ENCODE assay signal across 8 cellular contexts in genomic region chr12:104057771-104058197, GRCh38. TPM values are rescaled to one million over a fixed set of nuclear protein-coding genes. Genes with fewer than 3 reads are reported as not detected.
DNase-seq lines count a peak whose midpoint lies in the region; ATAC-seq and TF ChIP-seq lines count a peak whose summit lies in the region.

No MANE protein-coding gene starts in this region.

- no peaks in the 10 kb centered on the region for H3K27me3 ChIP-seq in right lobe of liver

- peaks cover 12% of the 10 kb centered on the region for H3K27me3 Mint-ChIP-seq in WTC11 (ENCODE audit: low read depth)

- no peak overlapping the region for H3K27ac Mint-ChIP-seq in WTC11

- H3K36me3 ChIP-seq in right lobe of liver: no peaks in the 10 kb centered on the region

- H3K4me3 Mint-ChIP-seq in WTC11: no peak overlapping the region

- peaks cover 22% of the 10 kb centered on the region for H3K4me1 Mint-ChIP-seq in WTC11

- no peaks in the 10 kb centered on the region for H3K9me3 ChIP-seq in right lobe of liver

- peak; percentile 19; the same call in 1 of the 2 replicates for TF ChIP-seq CTCF in WTC11 (IDR thresholded peaks at IDR 0.05)
- peak; percentile 63 to 82 (median 74) for TF ChIP-seq CTCF in right lobe of liver (IDR thresholded peaks at IDR 0.05)

- WGBS in right lobe of liver (ENCODE audit: insufficient coverage, low coverage, low lambda C conversion rate, missing lambda C conversion rate): 14% methylated on average over 1 of the region's 1 CpG

- POLR2A ChIA-PET in WTC11 (lab: Charles Lee): no interaction called here

- TF ChIP-seq POLR2A in right lobe of liver (IDR thresholded peaks at IDR 0.05): no peak

- intact Hi-C loops in right lobe of liver (cut with DNase I): no loop called here

- no peaks in the 10 kb centered on the region for H3K36me3 Mint-ChIP-seq in WTC11

- H3K27ac ChIP-seq in right lobe of liver: no peak overlapping the region

- H3K4me1 ChIP-seq in right lobe of liver: peaks cover 0 to 23% (median 7%) of the 10 kb centered on the region in 4 donors

- H3K9me3 Mint-ChIP-seq in WTC11: no peaks in the 10 kb centered on the region

- DNase-seq in DMS114 treated with DMSO at 0.1 percent for 48 hours (lab: John Stamatoyannopoulos, UW; ENCODE audit: unreplicated experiment): peak; percentile 45
- peak; percentile 41 for DNase-seq in HT-29 (ENCODE audit: low spot score)
- DNase-seq in WTC11 (ENCODE audit: low spot score): no peak
- DNase-seq in right lobe of liver: no peak
- no peak for DNase-seq in stimulated activated naive CD8-positive, alpha-beta T cell treated with anti-CD3 and anti-CD28 coated beads, Interleukin-15, Interleukin-2, amounts not matched to agents 100 U/mL and 50 U/mL, for 24 hours
- no peak for DNase-seq in superior temporal gyrus (ENCODE audit: extremely low spot score)
- no peak for DNase-seq in putamen (ENCODE audit: low spot score)

- ATAC-seq in WTC11 (peak; percentile 78), right lobe of liver (peak; percentile 19 to 55 (median 37)), GM21529 (IDR thresholded peaks at IDR 0.05; ENCODE audit: unreplicated experiment) (no peak)
- ATAC-seq in stimulated activated naive CD8-positive, alpha-beta T cell treated with anti-CD3 and anti-CD28 coated beads, Interleukin-15, Interleukin-2, amounts not matched to agents 100 U/mL and 50 U/mL, for 24 hours: no peak

- H3K4me3 ChIP-seq in right lobe of liver: no peak overlapping the region

- CTCF ChIA-PET in WTC11 (lab: Charles Lee): interaction anchor here (0.7 to 3.3 kb wide), 11 partner anchors 9 to 81 kb away, joined by 3 to 73 read pairs (median 4); partner anchors contain the start of gene NFYB

TF ChIP-seq in WTC11, 78 proteins besides CTCF, POLR2A, EP300 and RAD21:
- no peak for TF ChIP-seq TCF7 (CRISPR knock-in tag; IDR thresholded peaks at IDR 0.05; ENCODE audit: low read depth)
- TF ChIP-seq TEAD4 (CRISPR knock-in tag; IDR thresholded peaks at IDR 0.05): no peak
- TF ChIP-seq HMGXB4 (CRISPR knock-in tag; IDR thresholded peaks at IDR 0.05): no peak
- TF ChIP-seq NFE2L1 (CRISPR knock-in tag; IDR thresholded peaks at IDR 0.05): no peak
- TF ChIP-seq EMX1 (CRISPR knock-in tag; IDR thresholded peaks at IDR 0.05): no peak
- TF ChIP-seq ESRRA (CRISPR knock-in tag; IDR thresholded peaks at IDR 0.05; ENCODE audit: borderline replicate concordance): no peak
- TF ChIP-seq ELF4 (CRISPR knock-in tag; IDR thresholded peaks at IDR 0.05; ENCODE audit: low read depth): no peak
- no peak for TF ChIP-seq CREB1 (CRISPR knock-in tag; IDR thresholded peaks at IDR 0.05)
- no peak for TF ChIP-seq CBFB (CRISPR knock-in tag; IDR thresholded peaks at IDR 0.05; ENCODE audit: low read depth)
- no peak for TF ChIP-seq ZNF263 (CRISPR knock-in tag; IDR thresholded peaks at IDR 0.05; ENCODE audit: low read depth)
- no peak for TF ChIP-seq ETV6 (CRISPR knock-in tag; IDR thresholded peaks at IDR 0.05)

RNA-seq across cellular contexts. Expression of gene HCFC2, which starts 6.5 kb away (rescaled TPM):
- total RNA-seq in HT-29 (2014; rRNA removed; shearing (Covaris generic)): 0.97 and 1.4 TPM in 2 replicates
- total RNA-seq in WTC11 (2021) (1.6 to 2.1 TPM (median 1.6 TPM) in 3 replicates), right lobe of liver (10 to 100 TPM in 3 of 6 experiments, 1 to 10 TPM in 3; 7.3 to 12.7 (median 9.7) TPM)

RNA-seq across cellular contexts. Expression of gene GLT8D2, which starts 7.8 kb away (rescaled TPM):
- total RNA-seq in HT-29 (2014; rRNA removed; shearing (Covaris generic)): not detected in 2 replicates
- 4.5 to 10.2 TPM (median 8.8 TPM) in 3 replicates for total RNA-seq in WTC11 (2021)
- total RNA-seq in right lobe of liver: 1 to 10 TPM in 2 of 6 experiments, under 1 TPM in 4; 0.44 to 1.2 (median 0.79) TPM

Comparison
In these comparisons a context has a peak if more than half of its experiments do, and no peak if none do; other contexts are left out.
1. DNase-seq: peak in DMS114 treated with DMSO at 0.1 percent for 48 hours (single experiment) and HT-29 (single experiment); none in WTC11 (single experiment), right lobe of liver (0 of 3), stimulated activated naive CD8-positive, alpha-beta T cell treated with anti-CD3 and anti-CD28 coated beads, Interleukin-15, Interleukin-2, amounts not matched to agents 100 U/mL and 50 U/mL, for 24 hours (single experiment), superior temporal gyrus (single experiment) and putamen (single experiment).
2. ATAC-seq: peak in WTC11 (single experiment) and right lobe of liver (4 of 4); none in stimulated activated naive CD8-positive, alpha-beta T cell treated with anti-CD3 and anti-CD28 coated beads, Interleukin-15, Interleukin-2, amounts not matched to agents 100 U/mL and 50 U/mL, for 24 hours (single experiment) and GM21529 (single experiment).